ENCODE assay signal across 21 cellular contexts in the genomic region with DNA sequence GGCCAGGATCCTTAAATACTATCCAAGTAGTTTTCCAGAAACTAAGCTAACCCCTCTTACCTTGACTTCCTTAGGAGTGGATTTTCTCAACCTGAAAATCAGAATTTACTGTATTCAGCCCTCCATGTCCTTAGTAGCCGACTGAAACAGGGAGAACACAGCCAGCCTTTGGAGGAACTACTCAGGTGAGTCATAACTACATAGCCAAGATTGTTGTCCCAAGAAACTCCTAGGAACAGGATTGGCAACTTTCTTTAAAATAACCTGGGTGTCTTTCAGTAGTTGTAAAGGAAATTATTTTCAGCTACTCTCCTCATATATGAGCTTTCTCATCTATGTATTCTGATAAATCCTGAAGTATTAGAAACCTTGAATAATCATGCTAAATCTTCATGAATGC. TPM values are rescaled to one million over a fixed set of nuclear protein-coding genes. Genes with fewer than 3 reads are reported as not detected.
"Had no signal": no experiment of that assay in that cellular context is flagged by ENCODE, and none has a peak within 500 bp of the region (broad histone marks: within the 10 kb centered on the region; RNA-seq: fewer than 3 reads in every experiment).

No MANE protein-coding gene starts in this region.

- H3K4me1 ChIP-seq: ascending aorta, colonic mucosa, sigmoid colon, uterus had no signal

- DNase-seq: activated CD4-positive, alpha-beta T cell treated with anti-CD3 and anti-CD28 coated beads for 4 hours; activated CD8-positive, alpha-beta T cell treated with anti-CD3 and anti-CD28 coated beads, Interleukin-2, amount 10 ng/mL, durations not matched to agents 7 days and 5 days; activated naive CD4-positive, alpha-beta T cell treated with Interleukin-2 at 50 U/mL for 16 hours; activated naive CD8-positive, alpha-beta T cell treated with anti-CD3 and anti-CD28 coated beads, Interleukin-2, amount 50 U/mL, for 24 hours; caudate nucleus; colonic mucosa; immature natural killer cell; occipital lobe; sigmoid colon; stimulated activated CD4-positive, alpha-beta T cell treated with anti-CD3 and anti-CD28 coated beads, Interleukin-4, amount 100 ng/mL, for 24 hours; stimulated activated naive CD8-positive, alpha-beta T cell treated with anti-CD3 and anti-CD28 coated beads, Interleukin-15, amount 100 ng/mL, for 72 hours; uterus had no signal

- H3K27ac Mint-ChIP-seq: activated CD8-positive, alpha-beta T cell treated with anti-CD3 and anti-CD28 coated beads, Interleukin-2, amount 10 ng/mL, durations not matched to agents 7 days and 5 days; activated naive CD8-positive, alpha-beta T cell treated with anti-CD3 and anti-CD28 coated beads, Interleukin-2, amount 50 U/mL, for 24 hours; activated T-helper 1 cell treated with anti-CD3 and anti-CD28 coated beads, Interleukin-12 subunit alpha, Interleukin-12 subunit beta, Interleukin-2, Interleukin-4 antibody, amounts not matched to agents 30 ng/mL and 10 ng/mL and 1 ng/mL, durations not matched to agents 14 hours and 24 hours and 36 hours; immature natural killer cell; natural killer cell treated with Interleukin-12 subunit alpha and Interleukin-12 subunit beta and Interleukin-15 and Interleukin-18, amount 100 ng/mL, for 72 hours; stimulated activated naive CD8-positive, alpha-beta T cell treated with anti-CD3 and anti-CD28 coated beads, Interleukin-15, amount 100 ng/mL, for 72 hours had no signal

- H3K9me3 Mint-ChIP-seq: activated naive CD8-positive, alpha-beta T cell treated with anti-CD3 and anti-CD28 coated beads, Interleukin-2, amount 50 U/mL, for 24 hours; activated T-helper 1 cell treated with anti-CD3 and anti-CD28 coated beads, Interleukin-12 subunit alpha, Interleukin-12 subunit beta, Interleukin-2, Interleukin-4 antibody, amounts not matched to agents 30 ng/mL and 10 ng/mL and 1 ng/mL, durations not matched to agents 14 hours and 24 hours and 36 hours; immature natural killer cell; natural killer cell treated with Interleukin-12 subunit alpha and Interleukin-12 subunit beta and Interleukin-15 and Interleukin-18, amount 100 ng/mL, for 72 hours; stimulated activated naive CD8-positive, alpha-beta T cell treated with anti-CD3 and anti-CD28 coated beads, Interleukin-15, amount 100 ng/mL, for 72 hours had no signal

- H3K4me3 ChIP-seq: ascending aorta, colonic mucosa, sigmoid colon, thoracic aorta, uterus had no signal

- H3K27ac ChIP-seq: ascending aorta, colonic mucosa, sigmoid colon, thoracic aorta, uterus, WERI-Rb-1 had no signal

- H3K27me3 Mint-ChIP-seq: activated naive CD8-positive, alpha-beta T cell treated with anti-CD3 and anti-CD28 coated beads, Interleukin-2, amount 50 U/mL, for 24 hours; natural killer cell treated with Interleukin-12 subunit alpha and Interleukin-12 subunit beta and Interleukin-15 and Interleukin-18, amount 100 ng/mL, for 72 hours; stimulated activated naive CD8-positive, alpha-beta T cell treated with anti-CD3 and anti-CD28 coated beads, Interleukin-15, amount 100 ng/mL, for 72 hours had no signal

- H3K27me3 ChIP-seq: ascending aorta, colonic mucosa, sigmoid colon, uterus had no signal

- ATAC-seq: activated CD8-positive, alpha-beta T cell treated with anti-CD3 and anti-CD28 coated beads, Interleukin-2, amount 10 ng/mL, durations not matched to agents 7 days and 5 days; activated naive CD8-positive, alpha-beta T cell treated with anti-CD3 and anti-CD28 coated beads, Interleukin-2, amount 50 U/mL, for 24 hours; natural killer cell treated with Interleukin-12 subunit alpha and Interleukin-12 subunit beta and Interleukin-15 and Interleukin-18, amount 100 ng/mL, for 72 hours; stimulated activated naive CD8-positive, alpha-beta T cell treated with anti-CD3 and anti-CD28 coated beads, Interleukin-15, amount 100 ng/mL, for 72 hours had no signal

- H3K36me3 ChIP-seq: ascending aorta, colonic mucosa, sigmoid colon, thoracic aorta, uterus had no signal

- H3K4me1 Mint-ChIP-seq: activated naive CD8-positive, alpha-beta T cell treated with anti-CD3 and anti-CD28 coated beads, Interleukin-2, amount 50 U/mL, for 24 hours; immature natural killer cell; stimulated activated naive CD8-positive, alpha-beta T cell treated with anti-CD3 and anti-CD28 coated beads, Interleukin-15, amount 100 ng/mL, for 72 hours had no signal

- H3K4me3 Mint-ChIP-seq: activated CD8-positive, alpha-beta T cell treated with anti-CD3 and anti-CD28 coated beads, Interleukin-2, amount 10 ng/mL, durations not matched to agents 7 days and 5 days; activated naive CD8-positive, alpha-beta T cell treated with anti-CD3 and anti-CD28 coated beads, Interleukin-2, amount 50 U/mL, for 24 hours; activated T-helper 1 cell treated with anti-CD3 and anti-CD28 coated beads, Interleukin-12 subunit alpha, Interleukin-12 subunit beta, Interleukin-2, Interleukin-4 antibody, amounts not matched to agents 30 ng/mL and 10 ng/mL and 1 ng/mL, durations not matched to agents 14 hours and 24 hours and 36 hours; immature natural killer cell; natural killer cell treated with Interleukin-12 subunit alpha and Interleukin-12 subunit beta and Interleukin-15 and Interleukin-18, amount 100 ng/mL, for 72 hours; stimulated activated naive CD8-positive, alpha-beta T cell treated with anti-CD3 and anti-CD28 coated beads, Interleukin-15, amount 100 ng/mL, for 72 hours had no signal

- H3K9me3 ChIP-seq: ascending aorta, colonic mucosa, sigmoid colon, thoracic aorta, uterus had no signal

RNA-seq across cellular contexts. Expression of a gene that starts 22.3 kb away (rescaled TPM):
- total RNA-seq: activated CD8-positive, alpha-beta T cell treated with anti-CD3 and anti-CD28 coated beads, Interleukin-2, amount 10 ng/mL, durations not matched to agents 7 days and 5 days; activated T-helper 1 cell treated with anti-CD3 and anti-CD28 coated beads, Interleukin-12 subunit alpha, Interleukin-12 subunit beta, Interleukin-2, Interleukin-4 antibody, amounts not matched to agents 30 ng/mL and 10 ng/mL and 1 ng/mL, durations not matched to agents 14 hours and 24 hours and 36 hours; ascending aorta; colonic mucosa; endothelial cell of umbilical vein; glomerular endothelial cell; mucosa of gallbladder; natural killer cell treated with Interleukin-12 subunit alpha and Interleukin-12 subunit beta and Interleukin-15 and Interleukin-18, amount 100 ng/mL, for 72 hours; occipital lobe; pulmonary artery endothelial cell; sigmoid colon; thoracic aorta; uterus had no signal
- polyA plus RNA-seq: endothelial cell of umbilical vein, immature natural killer cell, sigmoid colon had no signal
